Comparison of ENCODE assay signal across 9 cellular contexts in the genomic region with DNA sequence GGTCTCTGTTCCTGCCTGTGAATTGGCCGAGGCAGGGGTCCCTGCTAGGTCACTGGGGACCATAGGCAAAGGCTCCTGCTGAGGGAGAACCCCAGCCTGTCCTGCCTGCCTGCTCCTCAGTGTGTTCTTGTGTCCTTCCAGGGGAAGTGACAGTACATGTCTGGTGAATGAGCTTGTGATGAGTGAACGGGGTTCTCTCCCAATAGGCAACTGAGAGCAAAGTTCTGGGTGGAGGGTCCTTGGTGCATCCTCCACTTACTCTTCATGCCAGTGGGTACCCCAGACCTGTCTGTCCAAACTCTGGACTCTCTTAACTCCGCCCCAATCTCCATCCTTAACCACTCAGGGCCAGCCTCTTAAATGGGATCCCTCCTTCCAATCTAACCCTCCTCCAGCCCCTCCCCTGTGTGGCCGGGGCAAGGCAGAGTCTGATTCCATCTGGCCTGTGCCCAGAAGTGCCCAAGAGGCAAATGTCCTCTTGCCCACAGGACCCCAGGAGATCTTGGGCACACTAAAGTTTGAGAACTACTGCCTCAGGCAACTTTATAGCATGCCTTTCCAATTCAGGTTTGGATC. TPM values are rescaled to one million over a fixed set of nuclear protein-coding genes. Genes with fewer than 3 reads are reported as not detected.
DNase-seq lines count a peak whose midpoint lies in the region; ATAC-seq and TF ChIP-seq lines count a peak whose summit lies in the region.
"Had no signal": no experiment of that assay in that cellular context is flagged by ENCODE, and none has a peak within 500 bp of the region (broad histone marks: within the 10 kb centered on the region; RNA-seq: fewer than 3 reads in every experiment).

No MANE protein-coding gene starts in this region.

- H3K4me3 Mint-ChIP-seq in activated naive CD4-positive, alpha-beta T cell treated with anti-CD3 and anti-CD28 coated beads for 36 hours, result peak overlapping the region; percentile 34
- H3K4me3 Mint-ChIP-seq in activated naive CD8-positive, alpha-beta T cell treated with anti-CD3 and anti-CD28 coated beads for 36 hours, result peak overlapping the region; percentile 18

- no peaks in the 10 kb centered on the region for H3K27me3 Mint-ChIP-seq in activated naive CD4-positive, alpha-beta T cell treated with anti-CD3 and anti-CD28 coated beads for 36 hours (ENCODE audit: low read depth)
- H3K27me3 Mint-ChIP-seq in activated naive CD8-positive, alpha-beta T cell treated with anti-CD3 and anti-CD28 coated beads for 36 hours, result no peaks in the 10 kb centered on the region

- peaks cover 12 to 25% of the 10 kb centered on the region in 2 donors for H3K4me1 ChIP-seq in thyroid gland

- WGBS in thyroid gland, 2 donors, result 48 to 65% methylated on average over 2 to 4 of the region's 4 CpGs

- no peak overlapping the region for H3K4me3 ChIP-seq in thyroid gland (replicated peaks in 1 of 3)

- H3K27me3 ChIP-seq in thyroid gland, result no peaks in the 10 kb centered on the region

- no peak for DNase-seq in activated naive CD4-positive, alpha-beta T cell treated with anti-CD3 and anti-CD28 coated beads for 36 hours
- DNase-seq in activated naive CD4-positive, alpha-beta T cell treated with anti-CD3 and anti-CD28 coated beads, Interleukin-2, amount 50 U/mL, for 16 hours, result no peak
- DNase-seq in activated naive CD8-positive, alpha-beta T cell treated with anti-CD3 and anti-CD28 coated beads for 36 hours, result no peak
- DNase-seq in islet precursor cell, result peak; percentile 49
- DNase-seq in thyroid gland, result peak; percentile 46 to 56
- no peak for DNase-seq in effector CD4-positive, alpha-beta T cell
- DNase-seq in SHP77 (lab: John Stamatoyannopoulos, UW), result no peak
- DNase-seq: midbrain had no signal

- no peak for TF ChIP-seq POLR2A in thyroid gland (IDR thresholded peaks at IDR 0.05)

- H3K36me3 Mint-ChIP-seq in activated naive CD4-positive, alpha-beta T cell treated with anti-CD3 and anti-CD28 coated beads for 36 hours (ENCODE audit: low read depth), result no peaks in the 10 kb centered on the region
- peaks cover 3% of the 10 kb centered on the region for H3K36me3 Mint-ChIP-seq in activated naive CD8-positive, alpha-beta T cell treated with anti-CD3 and anti-CD28 coated beads for 36 hours

- H3K9me3 ChIP-seq in thyroid gland, result no peaks in the 10 kb centered on the region

- H3K9me3 Mint-ChIP-seq in activated naive CD4-positive, alpha-beta T cell treated with anti-CD3 and anti-CD28 coated beads for 36 hours, result no peaks in the 10 kb centered on the region
- H3K9me3 Mint-ChIP-seq in activated naive CD8-positive, alpha-beta T cell treated with anti-CD3 and anti-CD28 coated beads for 36 hours, result no peaks in the 10 kb centered on the region

- CTCF ChIA-PET in activated naive CD4-positive, alpha-beta T cell treated with anti-CD3 and anti-CD28 coated beads for 36 hours (lab: Charles Lee), result interaction anchor here (1.5 kb wide), 1 partner anchor 21 kb away, joined by 3 read pairs; no protein-coding TSS in a partner anchor

- peaks cover 21% of the 10 kb centered on the region for H3K4me1 Mint-ChIP-seq in activated naive CD4-positive, alpha-beta T cell treated with anti-CD3 and anti-CD28 coated beads for 36 hours (ENCODE audit: low read depth)
- peaks cover 15% of the 10 kb centered on the region for H3K4me1 Mint-ChIP-seq in activated naive CD8-positive, alpha-beta T cell treated with anti-CD3 and anti-CD28 coated beads for 36 hours

- no peak for TF ChIP-seq CTCF in thyroid gland (IDR thresholded peaks at IDR 0.05)

- H3K27ac Mint-ChIP-seq in activated naive CD4-positive, alpha-beta T cell treated with anti-CD3 and anti-CD28 coated beads for 36 hours, result no peak overlapping the region
- H3K27ac Mint-ChIP-seq in activated naive CD8-positive, alpha-beta T cell treated with anti-CD3 and anti-CD28 coated beads for 36 hours, result peak overlapping the region; percentile 38

- H3K27ac ChIP-seq in thyroid gland, result peak overlapping the region in 2 of 3 donors; percentile 70 to 95

- H3K36me3 ChIP-seq in thyroid gland, result peaks cover 8 to 22% of the 10 kb centered on the region in 2 donors

- ATAC-seq in GM21381 (IDR thresholded peaks at IDR 0.05; ENCODE audit: unreplicated experiment), result no peak

- intact Hi-C loops in activated naive CD4-positive, alpha-beta T cell treated with anti-CD3 and anti-CD28 coated beads for 36 hours (cut with micrococcal nuclease), result no loop called here
- intact Hi-C loops in thyroid gland (cut with DNase I), result no loop called here

RNA-seq across cellular contexts. Expression of gene XKR8, which starts 2.0 kb away (rescaled TPM):
- total RNA-seq in activated naive CD4-positive, alpha-beta T cell treated with anti-CD3 and anti-CD28 coated beads for 36 hours, result 1 to 10 TPM; 3.2 to 4.8 TPM
- 1 to 10 TPM; 4.1 to 4.4 TPM for total RNA-seq in activated naive CD8-positive, alpha-beta T cell treated with anti-CD3 and anti-CD28 coated beads for 36 hours
- total RNA-seq in thyroid gland, result 10 to 100 TPM in 3 of 4 donors, 1 to 10 TPM in 1; 8.3 to 14.3 (median 11.3) TPM

RNA-seq across cellular contexts. Expression of gene SMPDL3B, which starts 26.9 kb away (rescaled TPM):
- under 1 TPM; 0.52 to 0.72 TPM for total RNA-seq in activated naive CD4-positive, alpha-beta T cell treated with anti-CD3 and anti-CD28 coated beads for 36 hours
- under 1 TPM; 0.92 to 0.97 TPM for total RNA-seq in activated naive CD8-positive, alpha-beta T cell treated with anti-CD3 and anti-CD28 coated beads for 36 hours
- total RNA-seq in thyroid gland, result 10 to 100 TPM; 22.3 to 37.8 (median 26.9) TPM

RNA-seq across cellular contexts. Expression of gene RPA2, which starts 47.4 kb away (rescaled TPM):
- total RNA-seq in activated naive CD4-positive, alpha-beta T cell treated with anti-CD3 and anti-CD28 coated beads for 36 hours, result 10 to 100 TPM; 62.9 to 76.7 TPM
- 100 to 1,000 TPM in 1 of 2 experiments, 10 to 100 TPM in 1; 89.4 to 102 TPM for total RNA-seq in activated naive CD8-positive, alpha-beta T cell treated with anti-CD3 and anti-CD28 coated beads for 36 hours
- 10 to 100 TPM; 42.4 to 70.5 (median 60.4) TPM for total RNA-seq in thyroid gland

Comparison
In these comparisons a context has a peak if more than half of its experiments do, and no peak if none do; other contexts are left out.
1. DNase-seq: peak in islet precursor cell (single experiment) and thyroid gland (2 of 2); none in activated naive CD4-positive, alpha-beta T cell treated with anti-CD3 and anti-CD28 coated beads for 36 hours (single experiment), activated naive CD4-positive, alpha-beta T cell treated with anti-CD3 and anti-CD28 coated beads, Interleukin-2, amount 50 U/mL, for 16 hours (single experiment), activated naive CD8-positive, alpha-beta T cell treated with anti-CD3 and anti-CD28 coated beads for 36 hours (single experiment), effector CD4-positive, alpha-beta T cell (single experiment) and SHP77 (0 of 2).
2. RNA of gene SMPDL3B, which starts 26.9 kb away (total RNA-seq): 22.3 to 37.8 TPM in thyroid gland; 0.92 to 0.97 TPM in activated naive CD8-positive, alpha-beta T cell treated with anti-CD3 and anti-CD28 coated beads for 36 hours and 0.52 to 0.72 TPM in activated naive CD4-positive, alpha-beta T cell treated with anti-CD3 and anti-CD28 coated beads for 36 hours; every median in the first group is over 10 times any median in the second.